10 cellular contexts compared by ENCODE assay signal in the genomic region with DNA sequence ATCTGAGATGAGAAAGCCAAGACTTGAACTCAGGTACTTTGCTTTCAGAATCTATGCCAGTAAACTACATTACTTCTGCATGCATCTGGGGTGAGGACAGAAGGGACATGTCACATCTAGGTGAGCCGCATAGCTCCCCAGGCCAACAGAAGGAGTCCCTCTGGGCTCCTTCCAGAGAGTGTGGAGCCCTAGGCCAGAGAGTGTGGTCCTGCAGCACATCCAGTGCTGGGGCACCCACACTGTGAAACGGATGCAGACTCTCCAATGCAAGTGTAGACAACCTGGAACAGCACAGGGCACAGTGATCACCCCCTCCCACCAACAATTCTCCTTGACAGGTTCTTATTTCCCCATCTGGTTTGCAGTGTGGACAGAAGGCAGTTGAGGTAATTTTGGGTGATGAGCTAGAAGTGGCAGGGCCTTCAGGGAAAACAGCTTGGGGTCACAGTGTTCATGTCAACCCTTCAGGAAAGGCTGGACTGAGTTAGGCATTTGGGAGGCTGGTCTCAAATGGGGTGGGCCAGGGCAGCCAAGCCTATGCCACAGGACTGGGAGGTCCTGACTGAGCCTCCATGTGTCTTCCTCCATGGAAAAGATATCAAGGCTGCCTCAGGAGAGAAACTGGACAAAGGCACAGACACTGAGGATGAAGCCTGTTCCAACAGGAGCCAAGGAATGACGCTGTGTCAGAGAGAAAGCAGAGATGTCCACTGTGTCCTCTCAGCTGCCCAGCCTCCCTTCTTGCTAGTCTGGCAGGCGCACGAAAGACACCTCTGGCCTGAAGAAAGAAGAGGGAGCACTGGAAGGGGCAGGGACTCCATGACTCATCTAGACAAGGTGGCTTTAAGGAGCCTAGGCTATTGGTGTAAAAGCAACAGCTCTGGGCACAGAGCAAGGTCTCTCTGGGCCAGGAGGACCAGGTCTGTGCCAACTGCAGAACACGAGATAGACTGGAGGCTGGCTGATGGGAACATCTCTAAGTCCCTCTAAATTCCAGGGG. TPM values are rescaled to one million over a fixed set of nuclear protein-coding genes. Genes with fewer than 3 reads are reported as not detected.
A peak's percentile ranks its signal among the peaks of the same experiment; 100 is the strongest.
DNase-seq lines count a peak whose midpoint lies in the region; ATAC-seq and TF ChIP-seq lines count a peak whose summit lies in the region.
"Had no signal": no experiment of that assay in that cellular context is flagged by ENCODE, and none has a peak within 500 bp of the region (broad histone marks: within the 10 kb centered on the region; RNA-seq: fewer than 3 reads in every experiment).

No MANE protein-coding gene starts in this region.

- H3K36me3 ChIP-seq in lower lobe of right lung: no peaks in the 10 kb centered on the region
- H3K36me3 ChIP-seq in subcutaneous abdominal adipose tissue (ENCODE audit: control insufficient read depth in 5 of 5, insufficient read depth in 5 of 5, low read length in 5 of 5): no peaks in the 10 kb centered on the region
- no peaks in the 10 kb centered on the region for H3K36me3 ChIP-seq in A673 (ENCODE audit: insufficient read depth, low read length, poor library complexity, severe bottlenecking)

- H3K4me3 Mint-ChIP-seq in activated CD4-positive, alpha-beta memory T cell treated with anti-CD3 and anti-CD28 coated beads, Interleukin-2, amount 10 ng/mL, durations not matched to agents 7 days and 5 days: peak overlapping the region; percentile 35
- H3K4me3 Mint-ChIP-seq in activated CD4-positive, alpha-beta memory T cell treated with anti-CD3 and anti-CD28 coated beads for 36 hours: no peak overlapping the region
- peak overlapping the region; percentile 18 for H3K4me3 Mint-ChIP-seq in activated naive CD8-positive, alpha-beta T cell treated with anti-CD3 and anti-CD28 coated beads, Interleukin-2, amount 50 U/mL, for 24 hours

- H3K4me1 Mint-ChIP-seq in activated CD4-positive, alpha-beta memory T cell treated with anti-CD3 and anti-CD28 coated beads, Interleukin-2, amount 10 ng/mL, durations not matched to agents 7 days and 5 days: peaks cover 57% of the 10 kb centered on the region
- peaks cover 38% of the 10 kb centered on the region for H3K4me1 Mint-ChIP-seq in activated CD4-positive, alpha-beta memory T cell treated with anti-CD3 and anti-CD28 coated beads for 36 hours (ENCODE audit: low read depth)
- peaks cover 39% of the 10 kb centered on the region for H3K4me1 Mint-ChIP-seq in activated naive CD8-positive, alpha-beta T cell treated with anti-CD3 and anti-CD28 coated beads, Interleukin-2, amount 50 U/mL, for 24 hours

- H3K27ac ChIP-seq in lower lobe of right lung: peak overlapping the region; percentile 18
- H3K27ac ChIP-seq in subcutaneous abdominal adipose tissue (ENCODE audit: low read depth, low read length): peak overlapping the region; percentile 72
- H3K27ac ChIP-seq in A673 (ENCODE audit: low read depth, low read length, poor library complexity, severe bottlenecking): no peak overlapping the region

- DNase-seq in activated CD4-positive, alpha-beta memory T cell treated with anti-CD3 and anti-CD28 coated beads, Interleukin-2, amount 10 ng/mL, durations not matched to agents 7 days and 5 days: no peak
- no peak for DNase-seq in activated CD4-positive, alpha-beta memory T cell treated with anti-CD3 and anti-CD28 coated beads for 36 hours
- DNase-seq in activated naive CD8-positive, alpha-beta T cell treated with anti-CD3 and anti-CD28 coated beads, Interleukin-2, amount 50 U/mL, for 24 hours: no peak
- DNase-seq in lower lobe of right lung (no peak), A673 (ENCODE audit: low spot score) (no peak)
- DNase-seq: GDM1, NCI-H1105 treated with DMSO at 0.1 percent for 48 hours had no signal

- H3K9me3 ChIP-seq in lower lobe of right lung (no peaks in the 10 kb centered on the region), subcutaneous abdominal adipose tissue (ENCODE audit: control insufficient read depth in 5 of 5, low read length in 5 of 5) (no peaks in the 10 kb centered on the region), A673 (ENCODE audit: low read depth, low read length, poor library complexity, severe bottlenecking) (no peaks in the 10 kb centered on the region)

- no peak overlapping the region for H3K4me3 ChIP-seq in lower lobe of right lung
- no peak overlapping the region for H3K4me3 ChIP-seq in subcutaneous abdominal adipose tissue (ENCODE audit: low read depth in 1 of 5, low read length in 5 of 5)
- no peak overlapping the region for H3K4me3 ChIP-seq in A673 (ENCODE audit: low read depth, low read length, poor library complexity, severe bottlenecking)

- no peaks in the 10 kb centered on the region for H3K9me3 Mint-ChIP-seq in activated CD4-positive, alpha-beta memory T cell treated with anti-CD3 and anti-CD28 coated beads, Interleukin-2, amount 10 ng/mL, durations not matched to agents 7 days and 5 days
- H3K9me3 Mint-ChIP-seq in activated CD4-positive, alpha-beta memory T cell treated with anti-CD3 and anti-CD28 coated beads for 36 hours: no peaks in the 10 kb centered on the region
- no peaks in the 10 kb centered on the region for H3K9me3 Mint-ChIP-seq in activated naive CD8-positive, alpha-beta T cell treated with anti-CD3 and anti-CD28 coated beads, Interleukin-2, amount 50 U/mL, for 24 hours

- no TSS peak for BruUV-seq in A673 (replicated peaks; lab: Mats Ljungman, UMichigan)

- no peak overlapping the region for H3K27ac Mint-ChIP-seq in activated CD4-positive, alpha-beta memory T cell treated with anti-CD3 and anti-CD28 coated beads, Interleukin-2, amount 10 ng/mL, durations not matched to agents 7 days and 5 days
- H3K27ac Mint-ChIP-seq in activated CD4-positive, alpha-beta memory T cell treated with anti-CD3 and anti-CD28 coated beads for 36 hours: no peak overlapping the region
- H3K27ac Mint-ChIP-seq in activated naive CD8-positive, alpha-beta T cell treated with anti-CD3 and anti-CD28 coated beads, Interleukin-2, amount 50 U/mL, for 24 hours: no peak overlapping the region

- H3K36me3 Mint-ChIP-seq in activated CD4-positive, alpha-beta memory T cell treated with anti-CD3 and anti-CD28 coated beads, Interleukin-2, amount 10 ng/mL, durations not matched to agents 7 days and 5 days (ENCODE audit: low read depth): peaks cover 2% of the 10 kb centered on the region
- no peaks in the 10 kb centered on the region for H3K36me3 Mint-ChIP-seq in activated CD4-positive, alpha-beta memory T cell treated with anti-CD3 and anti-CD28 coated beads for 36 hours
- no peaks in the 10 kb centered on the region for H3K36me3 Mint-ChIP-seq in activated naive CD8-positive, alpha-beta T cell treated with anti-CD3 and anti-CD28 coated beads, Interleukin-2, amount 50 U/mL, for 24 hours (ENCODE audit: low read depth)

- CTCF ChIA-PET in activated CD4-positive, alpha-beta memory T cell treated with anti-CD3 and anti-CD28 coated beads, Interleukin-2, amount 10 ng/mL, durations not matched to agents 7 days and 5 days (lab: Charles Lee): no interaction called here
- CTCF ChIA-PET in activated CD4-positive, alpha-beta memory T cell treated with anti-CD3 and anti-CD28 coated beads for 36 hours (lab: Charles Lee): interaction anchor here (0.9 to 2.0 kb wide), 3 partner anchors 11 to 31 kb away, joined by 3 to 5 read pairs (median 5); a partner anchor contains a TSS
- CTCF ChIA-PET in A673 (lab: Charles Lee): no interaction called here

- POLR2A ChIA-PET in activated CD4-positive, alpha-beta memory T cell treated with anti-CD3 and anti-CD28 coated beads, Interleukin-2, amount 10 ng/mL, durations not matched to agents 7 days and 5 days (lab: Charles Lee): no interaction called here
- POLR2A ChIA-PET in activated CD4-positive, alpha-beta memory T cell treated with anti-CD3 and anti-CD28 coated beads for 36 hours (lab: Charles Lee): no interaction called here
- POLR2A ChIA-PET in A673 (lab: Charles Lee; ENCODE audit: low non-redundant PET): no interaction called here

- no peak overlapping the region for H3K9ac ChIP-seq in subcutaneous abdominal adipose tissue (ENCODE audit: low read length in 5 of 5)

- no peaks in the 10 kb centered on the region for H3K27me3 ChIP-seq in lower lobe of right lung (ENCODE audit: low read depth)
- H3K27me3 ChIP-seq in subcutaneous abdominal adipose tissue (ENCODE audit: control insufficient read depth in 5 of 5, insufficient read depth in 4 of 5, low read length in 5 of 5): no peaks in the 10 kb centered on the region
- H3K27me3 ChIP-seq in A673 (replicated peaks; ENCODE audit: insufficient read depth, low read depth, low read length, poor library complexity): no peaks in the 10 kb centered on the region

- H3K4me1 ChIP-seq in lower lobe of right lung (peaks cover 55% of the 10 kb centered on the region), subcutaneous abdominal adipose tissue (ENCODE audit: control insufficient read depth in 5 of 5, insufficient read depth in 5 of 5, low read length in 5 of 5) (peaks cover 4 to 58% (median 43%) of the 10 kb centered on the region in 5 donors), A673 (ENCODE audit: insufficient read depth, low read length, poor library complexity, severe bottlenecking) (no peaks in the 10 kb centered on the region)

- ATAC-seq in activated naive CD8-positive, alpha-beta T cell treated with anti-CD3 and anti-CD28 coated beads, Interleukin-2, amount 50 U/mL, for 24 hours: no peak
- ATAC-seq in lower lobe of right lung (no peak), GM19324 (IDR thresholded peaks at IDR 0.05; ENCODE audit: low FRiP score, unreplicated experiment) (no peak), GM21423 (IDR thresholded peaks at IDR 0.05; ENCODE audit: unreplicated experiment) (no peak)

- intact Hi-C loops in activated CD4-positive, alpha-beta memory T cell treated with anti-CD3 and anti-CD28 coated beads for 36 hours (cut with micrococcal nuclease): no loop called here
- intact Hi-C loops in lower lobe of right lung (cut with DNase I): no loop called here
- intact Hi-C loops in A673 (cut with micrococcal nuclease; ENCODE audit: unreplicated experiment): no loop called here

- TF ChIP-seq CTCF in lower lobe of right lung (IDR thresholded peaks at IDR 0.05) (no peak), A673 (conservative IDR thresholded peaks at IDR 0.05; ENCODE audit: low read depth, low read length) (no peak)

- H3K27me3 Mint-ChIP-seq in activated CD4-positive, alpha-beta memory T cell treated with anti-CD3 and anti-CD28 coated beads, Interleukin-2, amount 10 ng/mL, durations not matched to agents 7 days and 5 days: peaks cover 11% of the 10 kb centered on the region
- peaks cover 1% of the 10 kb centered on the region for H3K27me3 Mint-ChIP-seq in activated CD4-positive, alpha-beta memory T cell treated with anti-CD3 and anti-CD28 coated beads for 36 hours
- peaks cover 19% of the 10 kb centered on the region for H3K27me3 Mint-ChIP-seq in activated naive CD8-positive, alpha-beta T cell treated with anti-CD3 and anti-CD28 coated beads, Interleukin-2, amount 50 U/mL, for 24 hours

RNA-seq across cellular contexts. Expression of a gene that starts 1.7 kb away (rescaled TPM):
- 10 to 100 TPM; 36.2 to 38.0 TPM for total RNA-seq in activated CD4-positive, alpha-beta memory T cell treated with anti-CD3 and anti-CD28 coated beads, Interleukin-2, amount 10 ng/mL, durations not matched to agents 7 days and 5 days
- total RNA-seq in activated CD4-positive, alpha-beta memory T cell treated with anti-CD3 and anti-CD28 coated beads for 36 hours: 10 to 100 TPM; 17.3 to 17.6 TPM
- total RNA-seq in lower lobe of right lung (30.1 TPM), A673 (2021) (1.1 and 4.1 TPM in 2 replicates)

RNA-seq across cellular contexts. Expression of a gene that starts 11.2 kb away (rescaled TPM):
- total RNA-seq in activated CD4-positive, alpha-beta memory T cell treated with anti-CD3 and anti-CD28 coated beads, Interleukin-2, amount 10 ng/mL, durations not matched to agents 7 days and 5 days: 1 to 10 TPM; 3.8 to 4.2 TPM
- total RNA-seq in activated CD4-positive, alpha-beta memory T cell treated with anti-CD3 and anti-CD28 coated beads for 36 hours: 1 to 10 TPM in 1 of 2 experiments, under 1 TPM in 1; 0.70 to 1.1 TPM
- total RNA-seq in lower lobe of right lung (15.0 TPM), A673 (2021) (not detected in 2 replicates)

RNA-seq across cellular contexts. Expression of a gene that starts 37.2 kb away (rescaled TPM):
- 10 to 100 TPM; 18.4 to 18.7 TPM for total RNA-seq in activated CD4-positive, alpha-beta memory T cell treated with anti-CD3 and anti-CD28 coated beads, Interleukin-2, amount 10 ng/mL, durations not matched to agents 7 days and 5 days
- total RNA-seq in activated CD4-positive, alpha-beta memory T cell treated with anti-CD3 and anti-CD28 coated beads for 36 hours: 10 to 100 TPM in 1 of 2 experiments, 1 to 10 TPM in 1; 9.9 to 11.3 TPM
- 12.5 TPM for total RNA-seq in lower lobe of right lung
- 2.9 and 4.2 TPM in 2 replicates for total RNA-seq in A673 (2021)
